18 cellular contexts compared by ENCODE assay signal in genomic region chr1:98940069-98940468, GRCh38.
"Had no signal": no experiment of that assay in that cellular context is flagged by ENCODE, and none has a peak within 500 bp of the region (broad histone marks: within the 10 kb centered on the region; RNA-seq: fewer than 3 reads in every experiment).

No MANE protein-coding gene starts in this region.

- H3K4me3 Mint-ChIP-seq: activated B cell treated with CpG ODN at 0.5 μM for 24 hours; activated CD4-positive, alpha-beta T cell treated with anti-CD3 and anti-CD28 coated beads, Interleukin-2, amount 10 ng/mL, durations not matched to agents 24 days and 14 days; activated CD8-positive, alpha-beta T cell treated with anti-CD3 and anti-CD28 coated beads, Interleukin-2, amount 10 ng/mL, durations not matched to agents 7 days and 5 days; activated naive CD8-positive, alpha-beta T cell treated with anti-CD3 and anti-CD28 coated beads for 36 hours; activated T-cell treated with anti-CD3 and anti-CD28 coated beads, Interleukin-2, amount 50 U/mL, for 72 hours; dendritic cell treated with granulocyte-macrophage colony-stimulating factor and Interleukin-4, amounts not matched to agents 40 ng/mL and 50 ng/mL, for 4 days; naive thymus-derived CD8-positive, alpha-beta T cell; stimulated activated memory B cell treated with anti-CD40 and anti-IgM and Interleukin-4, amounts not matched to agents 10 μg/mL and 1 μg/mL and 100 μg/mL, for 72 hours had no signal

- H3K27ac ChIP-seq: left lung had no signal

- DNase-seq: activated B cell treated with CpG ODN at 0.5 μM for 24 hours; activated CD4-positive, alpha-beta T cell treated with anti-CD3 and anti-CD28 coated beads, Interleukin-2, amount 10 ng/mL, durations not matched to agents 24 days and 14 days; activated CD8-positive, alpha-beta memory T cell treated with anti-CD3 and anti-CD28 coated beads, Interleukin-2, amount 50 U/mL, for 48 hours; activated CD8-positive, alpha-beta T cell treated with anti-CD3 and anti-CD28 coated beads, Interleukin-2, amount 10 ng/mL, durations not matched to agents 7 days and 5 days; activated gamma-delta T cell; activated naive CD8-positive, alpha-beta T cell treated with anti-CD3 and anti-CD28 coated beads for 36 hours; anterior cingulate cortex; effector memory CD4-positive, alpha-beta T cell; erythroblast; hippocampal formation; naive thymus-derived CD8-positive, alpha-beta T cell; stimulated activated CD4-positive, alpha-beta T cell treated with anti-CD3 and anti-CD28 coated beads, Interleukin-12 subunit alpha, Interleukin-12 subunit beta, amount 100 ng/mL, for 4 hours had no signal

- FAIRE-seq: TTC549, urothelium cell line had no signal

- H3K27me3 Mint-ChIP-seq: activated B cell treated with CpG ODN at 0.5 μM for 24 hours; activated CD4-positive, alpha-beta T cell treated with anti-CD3 and anti-CD28 coated beads, Interleukin-2, amount 10 ng/mL, durations not matched to agents 24 days and 14 days; activated naive CD8-positive, alpha-beta T cell treated with anti-CD3 and anti-CD28 coated beads for 36 hours; dendritic cell treated with granulocyte-macrophage colony-stimulating factor and Interleukin-4, amounts not matched to agents 40 ng/mL and 50 ng/mL, for 4 days; naive thymus-derived CD8-positive, alpha-beta T cell; stimulated activated memory B cell treated with anti-CD40 and anti-IgM and Interleukin-4, amounts not matched to agents 10 μg/mL and 1 μg/mL and 100 μg/mL, for 72 hours had no signal

- H3K9me3 ChIP-seq: left lung had no signal

- H3K36me3 ChIP-seq: left lung had no signal

- ATAC-seq: activated CD8-positive, alpha-beta T cell treated with anti-CD3 and anti-CD28 coated beads, Interleukin-2, amount 10 ng/mL, durations not matched to agents 7 days and 5 days; left lung; naive thymus-derived CD8-positive, alpha-beta T cell; stimulated activated memory B cell treated with anti-CD40 and anti-IgM and Interleukin-4, amounts not matched to agents 10 μg/mL and 1 μg/mL and 100 μg/mL, for 72 hours had no signal

- H3K27ac Mint-ChIP-seq: activated B cell treated with CpG ODN at 0.5 μM for 24 hours; activated CD4-positive, alpha-beta T cell treated with anti-CD3 and anti-CD28 coated beads, Interleukin-2, amount 10 ng/mL, durations not matched to agents 24 days and 14 days; activated CD8-positive, alpha-beta T cell treated with anti-CD3 and anti-CD28 coated beads, Interleukin-2, amount 10 ng/mL, durations not matched to agents 7 days and 5 days; activated naive CD8-positive, alpha-beta T cell treated with anti-CD3 and anti-CD28 coated beads for 36 hours; activated T-cell treated with anti-CD3 and anti-CD28 coated beads, Interleukin-2, amount 50 U/mL, for 72 hours; dendritic cell treated with granulocyte-macrophage colony-stimulating factor and Interleukin-4, amounts not matched to agents 40 ng/mL and 50 ng/mL, for 4 days; naive thymus-derived CD8-positive, alpha-beta T cell; stimulated activated memory B cell treated with anti-CD40 and anti-IgM and Interleukin-4, amounts not matched to agents 10 μg/mL and 1 μg/mL and 100 μg/mL, for 72 hours had no signal

- H3K36me3 Mint-ChIP-seq: activated naive CD8-positive, alpha-beta T cell treated with anti-CD3 and anti-CD28 coated beads for 36 hours; naive thymus-derived CD8-positive, alpha-beta T cell; stimulated activated memory B cell treated with anti-CD40 and anti-IgM and Interleukin-4, amounts not matched to agents 10 μg/mL and 1 μg/mL and 100 μg/mL, for 72 hours had no signal

- H3K4me1 ChIP-seq: left lung had no signal

- H3K9me3 Mint-ChIP-seq: activated B cell treated with CpG ODN at 0.5 μM for 24 hours; activated CD4-positive, alpha-beta T cell treated with anti-CD3 and anti-CD28 coated beads, Interleukin-2, amount 10 ng/mL, durations not matched to agents 24 days and 14 days; activated naive CD8-positive, alpha-beta T cell treated with anti-CD3 and anti-CD28 coated beads for 36 hours; activated T-cell treated with anti-CD3 and anti-CD28 coated beads, Interleukin-2, amount 50 U/mL, for 72 hours; dendritic cell treated with granulocyte-macrophage colony-stimulating factor and Interleukin-4, amounts not matched to agents 40 ng/mL and 50 ng/mL, for 4 days; naive thymus-derived CD8-positive, alpha-beta T cell; stimulated activated memory B cell treated with anti-CD40 and anti-IgM and Interleukin-4, amounts not matched to agents 10 μg/mL and 1 μg/mL and 100 μg/mL, for 72 hours had no signal

- H3K4me1 Mint-ChIP-seq: activated B cell treated with CpG ODN at 0.5 μM for 24 hours; stimulated activated memory B cell treated with anti-CD40 and anti-IgM and Interleukin-4, amounts not matched to agents 10 μg/mL and 1 μg/mL and 100 μg/mL, for 72 hours had no signal

- H3K27me3 ChIP-seq: left lung had no signal

- H3K4me3 ChIP-seq: left lung had no signal
